6 cellular contexts compared by ENCODE assay signal in genomic region chr10:55474258-55474657, GRCh38.
"Had no signal": no experiment of that assay in that cellular context is flagged by ENCODE, and none has a peak within 500 bp of the region (broad histone marks: within the 10 kb centered on the region; RNA-seq: fewer than 3 reads in every experiment).

No MANE protein-coding gene starts in this region.

- DNase-seq: IMR-90, KBM-7, KG1 had no signal

- H3K27ac ChIP-seq: HL-60, KMS-11 had no signal

- FAIRE-seq: HTR-8/SVneo had no signal

- H3K4me2 ChIP-seq: KMS-11 had no signal

- H3K9ac ChIP-seq: KMS-11 had no signal
